ENCODE assay signal across 15 cellular contexts in genomic region chr16:61936522-61936921, GRCh38.
DNase-seq lines count a peak whose midpoint lies in the region; ATAC-seq and TF ChIP-seq lines count a peak whose summit lies in the region.
"Had no signal": no experiment of that assay in that cellular context is flagged by ENCODE, and none has a peak within 500 bp of the region (broad histone marks: within the 10 kb centered on the region; RNA-seq: fewer than 3 reads in every experiment).

No MANE protein-coding gene starts in this region.

- H3K9ac ChIP-seq in mesendoderm (ENCODE audit: low read length), result no peak overlapping the region

- no peaks in the 10 kb centered on the region for H3K27me3 Mint-ChIP-seq in activated CD4-positive, alpha-beta T cell treated with anti-CD3 and anti-CD28 coated beads, Interleukin-2, amount 10 ng/mL, durations not matched to agents 7 days and 5 days

- H3K4me3 ChIP-seq in BE2C (ENCODE audit: low read depth, low read length) (no peak overlapping the region), astrocyte of the spinal cord (ENCODE audit: low read depth, low read length) (no peak overlapping the region), mesendoderm (ENCODE audit: low read length) (no peak overlapping the region)
- no peak overlapping the region for H3K4me3 ChIP-seq in Jurkat, Clone E6-1 (ENCODE audit: low read length)

- no peak overlapping the region for H2BK5ac ChIP-seq in mesendoderm (ENCODE audit: low read length)

- H3K4me1 Mint-ChIP-seq in activated CD4-positive, alpha-beta T cell treated with anti-CD3 and anti-CD28 coated beads, Interleukin-2, amount 10 ng/mL, durations not matched to agents 7 days and 5 days, result no peaks in the 10 kb centered on the region

- H3K27ac Mint-ChIP-seq in activated CD4-positive, alpha-beta T cell treated with anti-CD3 and anti-CD28 coated beads, Interleukin-2, amount 10 ng/mL, durations not matched to agents 7 days and 5 days, result no peak overlapping the region

- POLR2A ChIA-PET in activated CD4-positive, alpha-beta T cell treated with anti-CD3 and anti-CD28 coated beads, Interleukin-2, amount 10 ng/mL, durations not matched to agents 7 days and 5 days (lab: Charles Lee), result no interaction called here

- no peaks in the 10 kb centered on the region for H3K79me1 ChIP-seq in mesendoderm (ENCODE audit: low read length)

- DNase-seq in BE2C, result no peak
- DNase-seq in Jurkat, Clone E6-1 (ENCODE audit: low read depth, low spot score), result peak; percentile 3
- DNase-seq in astrocyte of the spinal cord (ENCODE audit: low read depth, low spot score), result no peak
- DNase-seq in mesendoderm, result peak; percentile 33
- DNase-seq in HuH-7.5 (ENCODE audit: low spot score), result no peak
- no peak for DNase-seq in activated CD4-positive, alpha-beta T cell treated with anti-CD3 and anti-CD28 coated beads, Interleukin-2, amount 10 ng/mL, durations not matched to agents 7 days and 5 days
- DNase-seq: activated CD4-positive, alpha-beta T cell treated with anti-CD3 and anti-CD28 coated beads, Interleukin-2, amount 50 U/mL, for 48 hours; activated naive CD4-positive, alpha-beta T cell treated with Interleukin-2 at 50 U/mL for 16 hours; KG1; left colon; stimulated activated CD4-positive, alpha-beta T cell treated with anti-CD3 and anti-CD28 coated beads, Interleukin-1b, Interleukin-23, amount 100 ng/mL, for 48 hours; stimulated activated naive CD4-positive, alpha-beta T cell treated with Interleukin-2 at 50 U/mL for 16 hours had no signal

- peaks cover 2% of the 10 kb centered on the region for H3K9me3 Mint-ChIP-seq in activated CD4-positive, alpha-beta T cell treated with anti-CD3 and anti-CD28 coated beads, Interleukin-2, amount 10 ng/mL, durations not matched to agents 7 days and 5 days

- in situ Hi-C loops in astrocyte of the spinal cord (cut with HindIII; ENCODE audit: low sequenced_read_pairs), result no loop called here

- ATAC-seq in HG02798 (IDR thresholded peaks at IDR 0.05; ENCODE audit: poor library complexity, unreplicated experiment) (no peak), GM18502 (IDR thresholded peaks at IDR 0.05; ENCODE audit: poor library complexity, unreplicated experiment) (no peak)
- ATAC-seq: HCT116, left colon had no signal

- no peak overlapping the region for H4K8ac ChIP-seq in mesendoderm (ENCODE audit: low read depth, low read length)

- no peak overlapping the region for H3K27ac ChIP-seq in mesendoderm (ENCODE audit: low read depth, low read length)

- no peak overlapping the region for H3K4me2 ChIP-seq in mesendoderm (ENCODE audit: low read length)

- H4K5ac ChIP-seq in mesendoderm (ENCODE audit: low read length), result no peak overlapping the region

- H3K23ac ChIP-seq in mesendoderm (ENCODE audit: low read length), result no peak overlapping the region

- no peak overlapping the region for H2BK15ac ChIP-seq in mesendoderm (replicated peaks; ENCODE audit: low read depth)

- H3K27me3 ChIP-seq in BE2C, result no peaks in the 10 kb centered on the region
- no peaks in the 10 kb centered on the region for H3K27me3 ChIP-seq in mesendoderm (ENCODE audit: insufficient read depth, low read length, poor library complexity)

- no peak overlapping the region for H3K18ac ChIP-seq in mesendoderm (ENCODE audit: low read length)

- H3K4ac ChIP-seq in mesendoderm (ENCODE audit: low read depth, low read length), result no peak overlapping the region

- H3K36me3 ChIP-seq in BE2C (no peaks in the 10 kb centered on the region), mesendoderm (ENCODE audit: control insufficient read depth, insufficient read depth, low read length) (no peaks in the 10 kb centered on the region)

- H2BK120ac ChIP-seq in mesendoderm (ENCODE audit: low read depth, low read length), result no peak overlapping the region

- no peak overlapping the region for H2AK5ac ChIP-seq in mesendoderm (ENCODE audit: low read length)

- no CpG with 5 or more reads among the region's 2 CpGs for WGBS in mesendoderm (ENCODE audit: extremely low coverage, insufficient coverage, low lambda C conversion rate)

- TF ChIP-seq CTCF in BE2C (IDR thresholded peaks at IDR 0.05; ENCODE audit: low read depth, low read length) (peak; percentile 26; the same call in 1 of the 2 replicates), astrocyte of the spinal cord (IDR thresholded peaks at IDR 0.05; ENCODE audit: low read depth, low read length) (peak; percentile 36)

- H3K4me1 ChIP-seq in BE2C (no peaks in the 10 kb centered on the region), mesendoderm (ENCODE audit: control insufficient read depth, low read depth, low read length) (no peaks in the 10 kb centered on the region)

- H3K79me2 ChIP-seq in mesendoderm (ENCODE audit: control insufficient read depth, insufficient read depth, low read length), result no peaks in the 10 kb centered on the region

- H3K9me3 ChIP-seq in BE2C, result no peaks in the 10 kb centered on the region; the same call in 1 of the 2 replicates

- H3K4me3 Mint-ChIP-seq in activated CD4-positive, alpha-beta T cell treated with anti-CD3 and anti-CD28 coated beads, Interleukin-2, amount 10 ng/mL, durations not matched to agents 7 days and 5 days, result no peak overlapping the region

- CTCF ChIA-PET in activated CD4-positive, alpha-beta T cell treated with anti-CD3 and anti-CD28 coated beads, Interleukin-2, amount 10 ng/mL, durations not matched to agents 7 days and 5 days (lab: Charles Lee), result no interaction called here

- no peak overlapping the region for H3K56ac ChIP-seq in mesendoderm (ENCODE audit: low read length)

- H3K36me3 Mint-ChIP-seq in activated CD4-positive, alpha-beta T cell treated with anti-CD3 and anti-CD28 coated beads, Interleukin-2, amount 10 ng/mL, durations not matched to agents 7 days and 5 days (ENCODE audit: low read depth), result no peaks in the 10 kb centered on the region

Comparison
In these comparisons a context has a peak if more than half of its experiments do, and no peak if none do; other contexts are left out.
1. DNase-seq: peak in Jurkat, Clone E6-1 (single experiment) and mesendoderm (single experiment); none in BE2C (single experiment), astrocyte of the spinal cord (single experiment), HuH-7.5 (single experiment) and activated CD4-positive, alpha-beta T cell treated with anti-CD3 and anti-CD28 coated beads, Interleukin-2, amount 10 ng/mL, durations not matched to agents 7 days and 5 days (single experiment).